In genomic region chr2:237156131-237156856, GRCh38 we compare ENCODE assay signal across 9 cellular contexts.
A peak's percentile ranks its signal among the peaks of the same experiment; 100 is the strongest.
DNase-seq lines count a peak whose midpoint lies in the region; ATAC-seq and TF ChIP-seq lines count a peak whose summit lies in the region.
"Had no signal": no experiment of that assay in that cellular context is flagged by ENCODE, and none has a peak within 500 bp of the region (broad histone marks: within the 10 kb centered on the region; RNA-seq: fewer than 3 reads in every experiment).

No MANE protein-coding gene starts in this region.

- H3K36me3 ChIP-seq in hepatocyte (replicated peaks; ENCODE audit: insufficient read depth, low read depth) (no peaks in the 10 kb centered on the region), A673 (ENCODE audit: insufficient read depth, low read length, poor library complexity, severe bottlenecking) (no peaks in the 10 kb centered on the region), Peyer's patch (no peaks in the 10 kb centered on the region)
- H3K36me3 ChIP-seq: adrenal gland had no signal

- H3K4me2 ChIP-seq in hepatocyte: no peak overlapping the region

- intact Hi-C loops in A673 (cut with micrococcal nuclease; ENCODE audit: unreplicated experiment): no loop called here

- TF ChIP-seq CTCF in hepatocyte (IDR thresholded peaks at IDR 0.05; ENCODE audit: poor library complexity): no peak
- no peak for TF ChIP-seq CTCF in A673 (conservative IDR thresholded peaks at IDR 0.05; ENCODE audit: low read depth, low read length)
- no peak for TF ChIP-seq CTCF in Peyer's patch (IDR thresholded peaks at IDR 0.05)

- TF ChIP-seq POLR2A in Peyer's patch (IDR thresholded peaks at IDR 0.05): no peak

- WGBS in hepatocyte (ENCODE audit: low lambda C conversion rate, missing lambda C conversion rate): 66% methylated on average over 30 of the region's 30 CpGs

- CTCF ChIA-PET in A673 (lab: Charles Lee): no interaction called here

- H3K4me1 ChIP-seq in hepatocyte (ENCODE audit: insufficient read depth) (peaks cover 12% of the 10 kb centered on the region), A673 (ENCODE audit: insufficient read depth, low read length, poor library complexity, severe bottlenecking) (peaks cover 13% of the 10 kb centered on the region), Peyer's patch (no peaks in the 10 kb centered on the region)

- DNase-seq in GOT3 (lab: John Stamatoyannopoulos, UW) (peak; percentile 55), activated T-cell treated with anti-CD3 and anti-CD28 coated beads for 4 hours (peak; percentile 19), hepatocyte (ENCODE audit: low spot score) (peak; percentile 52), A673 (ENCODE audit: low spot score) (no peak), Peyer's patch (no peak), UCSD-AML1 (lab: John Stamatoyannopoulos, UW; ENCODE audit: unreplicated experiment) (no peak)
- peak; percentile 33 to 35 for DNase-seq in stimulated activated CD8-positive, alpha-beta memory T cell treated with anti-CD3 and anti-CD28 coated beads, Interleukin-15, amount 100 ng/mL, for 4 hours (ENCODE audit: low read depth in 2 of 2)

- H3K9me2 ChIP-seq in hepatocyte (replicated peaks; ENCODE audit: insufficient read depth): no peaks in the 10 kb centered on the region

- no peaks in the 10 kb centered on the region for H3K79me2 ChIP-seq in hepatocyte

- no peak overlapping the region for H2AFZ ChIP-seq in hepatocyte

- no peaks in the 10 kb centered on the region for H4K20me1 ChIP-seq in hepatocyte (ENCODE audit: insufficient read depth, poor library complexity, severe bottlenecking)

- peak overlapping the region; percentile 78 for H3K27ac ChIP-seq in hepatocyte
- H3K27ac ChIP-seq in A673 (ENCODE audit: low read depth, low read length, poor library complexity, severe bottlenecking): no peak overlapping the region
- H3K27ac ChIP-seq in Peyer's patch: peak overlapping the region in 2 of 4 donors; percentile 35 to 49

- no peak overlapping the region for H3K4me3 ChIP-seq in hepatocyte
- no peak overlapping the region for H3K4me3 ChIP-seq in A673 (ENCODE audit: low read depth, low read length, poor library complexity, severe bottlenecking)
- H3K4me3 ChIP-seq in Peyer's patch: no peak overlapping the region
- H3K4me3 ChIP-seq: adrenal gland had no signal

- POLR2A ChIA-PET in A673 (lab: Charles Lee; ENCODE audit: low non-redundant PET): no interaction called here

- H3K9me3 ChIP-seq in hepatocyte (ENCODE audit: low read depth) (no peaks in the 10 kb centered on the region), A673 (ENCODE audit: low read depth, low read length, poor library complexity, severe bottlenecking) (no peaks in the 10 kb centered on the region), Peyer's patch (no peaks in the 10 kb centered on the region)
- H3K9me3 ChIP-seq: adrenal gland had no signal

- H3K27me3 ChIP-seq in hepatocyte (no peaks in the 10 kb centered on the region), A673 (replicated peaks; ENCODE audit: insufficient read depth, low read depth, low read length, poor library complexity) (no peaks in the 10 kb centered on the region), Peyer's patch (no peaks in the 10 kb centered on the region)
- H3K27me3 ChIP-seq: adrenal gland had no signal

- ATAC-seq in GM21529 (IDR thresholded peaks at IDR 0.05; ENCODE audit: unreplicated experiment): no peak

- BruUV-seq in A673 (replicated peaks; lab: Mats Ljungman, UMichigan): no TSS peak

Comparison
In these comparisons a context has a peak if more than half of its experiments do, and no peak if none do; other contexts are left out.
1. DNase-seq: peak in GOT3 (single experiment), activated T-cell treated with anti-CD3 and anti-CD28 coated beads for 4 hours (single experiment), hepatocyte (single experiment) and stimulated activated CD8-positive, alpha-beta memory T cell treated with anti-CD3 and anti-CD28 coated beads, Interleukin-15, amount 100 ng/mL, for 4 hours (2 of 2); none in A673 (single experiment), Peyer's patch (0 of 3) and UCSD-AML1 (single experiment).